Comparison of ENCODE assay signal across 21 cellular contexts in the genomic region with DNA sequence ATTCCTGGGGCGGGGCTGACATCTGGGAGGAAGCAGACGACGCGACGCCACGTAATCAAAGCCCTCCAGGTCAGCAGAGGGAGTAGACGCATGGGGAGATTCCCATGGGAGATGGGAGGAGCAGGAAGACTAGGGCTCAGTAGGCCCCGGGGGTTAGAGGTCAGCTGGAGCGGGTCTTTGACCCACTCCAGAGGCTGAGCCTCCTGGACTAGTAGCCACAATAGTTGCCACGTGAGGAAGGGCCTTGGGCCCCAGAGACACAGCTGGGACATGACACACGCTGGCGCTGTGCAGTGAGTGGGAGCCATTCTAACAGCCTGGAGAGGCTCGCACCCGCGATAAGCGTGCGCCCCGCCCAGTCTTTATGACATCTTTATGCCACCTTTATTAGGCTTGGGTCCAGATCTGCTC.
"Had no signal": no experiment of that assay in that cellular context is flagged by ENCODE, and none has a peak within 500 bp of the region (broad histone marks: within the 10 kb centered on the region; RNA-seq: fewer than 3 reads in every experiment).

No MANE protein-coding gene starts in this region.

- H3K27ac ChIP-seq: breast epithelium, coronary artery, dorsolateral prefrontal cortex, hepatocyte, lower lobe of right lung, pancreas, prostate gland, tibial nerve had no signal

- DNase-seq: activated CD4-positive, alpha-beta T cell treated with anti-CD3 and anti-CD28 coated beads for 36 hours; activated CD4-positive, CD25-positive, alpha-beta regulatory T cell; activated CD8-positive, alpha-beta memory T cell treated with anti-CD3 and anti-CD28 coated beads, Interleukin-2, amount 10 ng/mL, durations not matched to agents 7 days and 5 days; activated CD8-positive, alpha-beta T cell treated with anti-CD3 and anti-CD28 coated beads, Interleukin-2, amount 10 ng/mL, durations not matched to agents 7 days and 5 days; activated T-cell treated with anti-CD3 and anti-CD28 coated beads, Interleukin-2, amount 50 U/mL, for 48 hours; dorsolateral prefrontal cortex; effector memory CD4-positive, alpha-beta T cell; islet precursor cell; lower lobe of right lung; mesenchymal stem cell; natural killer cell; pancreas; retina; stimulated activated CD4-positive, alpha-beta T cell treated with anti-CD3 and anti-CD28 coated beads, Interleukin-2, amount 100 ng/mL, for 48 hours; stimulated activated naive CD4-positive, alpha-beta T cell treated with Interleukin-2 at 50 U/mL for 16 hours had no signal

- H3K4me1 ChIP-seq: breast epithelium, lower lobe of right lung, pancreas, prostate gland, tibial nerve had no signal

- H3K4me3 ChIP-seq: breast epithelium, coronary artery, dorsolateral prefrontal cortex, hepatocyte, lower lobe of right lung, pancreas, prostate gland, tibial nerve had no signal

- H3K4me2 ChIP-seq: hepatocyte had no signal

- H3K9me3 ChIP-seq: breast epithelium, lower lobe of right lung, pancreas, prostate gland, tibial nerve had no signal

- H2AFZ ChIP-seq: hepatocyte had no signal

- H3K79me2 ChIP-seq: hepatocyte had no signal

- H3K36me3 ChIP-seq: breast epithelium, lower lobe of right lung, pancreas, prostate gland, tibial nerve had no signal

- ATAC-seq: activated CD4-positive, alpha-beta T cell treated with anti-CD3 and anti-CD28 coated beads for 36 hours; activated CD8-positive, alpha-beta memory T cell treated with anti-CD3 and anti-CD28 coated beads, Interleukin-2, amount 10 ng/mL, durations not matched to agents 7 days and 5 days; activated CD8-positive, alpha-beta T cell treated with anti-CD3 and anti-CD28 coated beads, Interleukin-2, amount 10 ng/mL, durations not matched to agents 7 days and 5 days; activated naive CD4-positive, alpha-beta T cell treated with anti-CD3 and anti-CD28 coated beads, Interleukin-2, amount 50 U/mL, for 72 hours; lower lobe of right lung; natural killer cell; pancreas had no signal

- H3K27me3 ChIP-seq: breast epithelium, dorsolateral prefrontal cortex, hepatocyte, pancreas, tibial nerve had no signal
